In genomic region chr15:92803536-92803851, GRCh38 we compare ENCODE assay signal across 1 cellular context.
TF ChIP-seq lines count a peak whose summit lies in the region.

No MANE protein-coding gene starts in this region.

TF ChIP-seq in SK-N-SH, 30 proteins besides CTCF, POLR2A, EP300 and RAD21 (continued from another document):
- no peak for TF ChIP-seq ZBTB33 (IDR thresholded peaks at IDR 0.05; ENCODE audit: borderline replicate concordance, low read depth)
